In the genomic region with DNA sequence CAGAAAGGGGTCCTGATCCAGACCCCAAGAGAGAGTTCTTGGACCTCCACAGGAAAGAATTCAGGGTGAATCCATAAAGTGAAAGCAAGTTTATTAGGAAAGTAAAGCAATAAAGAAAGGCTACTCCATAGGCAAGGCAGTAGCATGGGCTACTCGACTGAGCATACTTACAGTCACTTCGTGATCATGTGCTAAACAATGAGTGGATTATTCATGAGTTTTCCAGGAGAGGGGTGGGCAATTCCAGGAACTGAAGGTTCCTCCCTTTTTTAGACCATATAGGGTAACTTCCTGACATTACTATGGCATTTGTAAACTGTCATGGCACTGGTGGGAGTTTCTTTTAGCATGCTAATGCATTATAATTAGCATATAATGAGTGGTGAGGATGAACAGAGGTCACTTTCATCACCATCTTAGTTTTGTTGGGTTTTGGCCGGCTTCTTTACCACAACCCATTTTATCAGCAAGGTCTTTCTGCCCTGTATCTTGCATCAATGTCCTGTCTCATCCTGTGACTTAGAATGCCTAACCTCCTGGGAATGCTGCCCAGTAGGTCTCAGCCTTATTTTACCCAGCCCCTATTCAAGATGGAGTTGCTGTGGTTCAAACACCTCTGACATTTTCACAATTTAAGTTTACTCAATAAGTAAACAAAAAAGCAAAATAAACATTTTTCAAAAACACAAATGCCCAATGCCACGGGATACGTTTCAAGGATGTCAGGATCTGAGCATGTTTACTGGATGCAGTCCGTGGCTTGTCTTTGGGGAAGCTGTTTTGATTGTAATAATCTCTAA, we compare ENCODE assay signal across 1 cellular context.
TF ChIP-seq lines count a peak whose summit lies in the region.

No MANE protein-coding gene starts in this region.

TF ChIP-seq in K562, 482 proteins besides CTCF, POLR2A, EP300 and RAD21 (continued from another document and continues in another):
- TF ChIP-seq GTF3C2 (IDR thresholded peaks at IDR 0.05; ENCODE audit: borderline replicate concordance, extremely low read depth, insufficient read length), result no peak
- TF ChIP-seq KAT2B (IDR thresholded peaks at IDR 0.05; ENCODE audit: low read depth, low read length), result no peak
- no peak for TF ChIP-seq CHD1 (IDR thresholded peaks at IDR 0.05; ENCODE audit: low read length)
- no peak for TF ChIP-seq E2F5 (CRISPR knock-in tag; IDR thresholded peaks at IDR 0.05)
- TF ChIP-seq ARID2 (IDR thresholded peaks at IDR 0.05), result no peak
- no peak for TF ChIP-seq HLTF (IDR thresholded peaks at IDR 0.05)
- peak; percentile 93 for TF ChIP-seq ZNF586 (CRISPR knock-in tag; conservative IDR thresholded peaks at IDR 0.05)
- peak; percentile 54; the same call in 1 of the 2 replicates for TF ChIP-seq RFX1 (IDR thresholded peaks at IDR 0.05)
- no peak for TF ChIP-seq SRSF7 (optimal IDR thresholded peaks at IDR 0.05; ENCODE audit: low read depth, low read length)
- TF ChIP-seq RHOXF2B (CRISPR knock-in tag; conservative IDR thresholded peaks at IDR 0.05), result peak; percentile 97
- TF ChIP-seq ARHGAP35 (IDR thresholded peaks at IDR 0.05; ENCODE audit: partially characterized antibody), result no peak
- no peak for TF ChIP-seq ETV6 (IDR thresholded peaks at IDR 0.05; ENCODE audit: borderline replicate concordance in 1 of 2, low read depth in 2 of 2, low read length in 1 of 2)
- TF ChIP-seq ETV6 (CRISPR knock-in tag; IDR thresholded peaks at IDR 0.05; ENCODE audit: borderline replicate concordance), result no peak
- TF ChIP-seq ZBTB40 (IDR thresholded peaks at IDR 0.05), result 0 out of 2 replicates have a peak, but pooled peaks have one; percentile 9
- no peak for TF ChIP-seq ZBTB40 (CRISPR knock-in tag; IDR thresholded peaks at IDR 0.05)
- no peak for TF ChIP-seq CHD4 (IDR thresholded peaks at IDR 0.05; ENCODE audit: insufficient read depth, insufficient replicate concordance, low read depth, low read length, poor library complexity, severe bottlenecking)
- no peak for TF ChIP-seq YBX1 (IDR thresholded peaks at IDR 0.05)
- TF ChIP-seq TEAD2 (tag; IDR thresholded peaks at IDR 0.05), result peak; percentile 98
- TF ChIP-seq ETS2 (tag; IDR thresholded peaks at IDR 0.05; ENCODE audit: borderline replicate concordance, poor library complexity, severe bottlenecking), result peak; percentile 80
- TF ChIP-seq, protein P1, sequence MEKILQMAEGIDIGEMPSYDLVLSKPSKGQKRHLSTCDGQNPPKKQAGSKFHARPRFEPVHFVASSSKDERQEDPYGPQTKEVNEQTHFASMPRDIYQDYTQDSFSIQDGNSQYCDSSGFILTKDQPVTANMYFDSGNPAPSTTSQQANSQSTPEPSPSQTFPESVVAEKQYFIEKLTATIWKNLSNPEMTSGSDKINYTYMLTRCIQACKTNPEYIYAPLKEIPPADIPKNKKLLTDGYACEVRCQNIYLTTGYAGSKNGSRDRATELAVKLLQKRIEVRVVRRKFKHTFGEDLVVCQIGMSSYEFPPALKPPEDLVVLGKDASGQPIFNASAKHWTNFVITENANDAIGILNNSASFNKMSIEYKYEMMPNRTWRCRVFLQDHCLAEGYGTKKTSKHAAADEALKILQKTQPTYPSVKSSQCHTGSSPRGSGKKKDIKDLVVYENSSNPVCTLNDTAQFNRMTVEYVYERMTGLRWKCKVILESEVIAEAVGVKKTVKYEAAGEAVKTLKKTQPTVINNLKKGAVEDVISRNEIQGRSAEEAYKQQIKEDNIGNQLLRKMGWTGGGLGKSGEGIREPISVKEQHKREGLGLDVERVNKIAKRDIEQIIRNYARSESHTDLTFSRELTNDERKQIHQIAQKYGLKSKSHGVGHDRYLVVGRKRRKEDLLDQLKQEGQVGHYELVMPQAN (IDR thresholded peaks at IDR 0.05; ENCODE audit: borderline replicate concordance), result no peak
- TF ChIP-seq KDM2B (CRISPR knock-in tag; IDR thresholded peaks at IDR 0.05), result peak; percentile 89; the same call in 1 of the 2 replicates
- peak; percentile 70; the same call in 1 of the 2 replicates for TF ChIP-seq ZNF398 (CRISPR knock-in tag; IDR thresholded peaks at IDR 0.05)
- no peak for TF ChIP-seq GATAD2B (IDR thresholded peaks at IDR 0.05; ENCODE audit: borderline replicate concordance)
- TF ChIP-seq ZNF133 (CRISPR knock-in tag; IDR thresholded peaks at IDR 0.05), result peak; percentile 95
- no peak for TF ChIP-seq POU5F1 (IDR thresholded peaks at IDR 0.05; ENCODE audit: borderline replicate concordance, low read depth, low read length, partially characterized antibody)
- TF ChIP-seq CBX1 (IDR thresholded peaks at IDR 0.05; ENCODE audit: low read depth), result no peak
- TF ChIP-seq HDAC3 (IDR thresholded peaks at IDR 0.05; ENCODE audit: borderline replicate concordance, partially characterized antibody), result peak; percentile 44
- TF ChIP-seq RBM39 (optimal IDR thresholded peaks at IDR 0.05; ENCODE audit: low read depth, low read length), result no peak
- no peak for TF ChIP-seq KDM5B (IDR thresholded peaks at IDR 0.05; ENCODE audit: insufficient replicate concordance, low read depth, low read length)
- TF ChIP-seq POLR2H (tag; IDR thresholded peaks at IDR 0.05; ENCODE audit: low read depth), result peak; percentile 97
- TF ChIP-seq, protein P2, sequence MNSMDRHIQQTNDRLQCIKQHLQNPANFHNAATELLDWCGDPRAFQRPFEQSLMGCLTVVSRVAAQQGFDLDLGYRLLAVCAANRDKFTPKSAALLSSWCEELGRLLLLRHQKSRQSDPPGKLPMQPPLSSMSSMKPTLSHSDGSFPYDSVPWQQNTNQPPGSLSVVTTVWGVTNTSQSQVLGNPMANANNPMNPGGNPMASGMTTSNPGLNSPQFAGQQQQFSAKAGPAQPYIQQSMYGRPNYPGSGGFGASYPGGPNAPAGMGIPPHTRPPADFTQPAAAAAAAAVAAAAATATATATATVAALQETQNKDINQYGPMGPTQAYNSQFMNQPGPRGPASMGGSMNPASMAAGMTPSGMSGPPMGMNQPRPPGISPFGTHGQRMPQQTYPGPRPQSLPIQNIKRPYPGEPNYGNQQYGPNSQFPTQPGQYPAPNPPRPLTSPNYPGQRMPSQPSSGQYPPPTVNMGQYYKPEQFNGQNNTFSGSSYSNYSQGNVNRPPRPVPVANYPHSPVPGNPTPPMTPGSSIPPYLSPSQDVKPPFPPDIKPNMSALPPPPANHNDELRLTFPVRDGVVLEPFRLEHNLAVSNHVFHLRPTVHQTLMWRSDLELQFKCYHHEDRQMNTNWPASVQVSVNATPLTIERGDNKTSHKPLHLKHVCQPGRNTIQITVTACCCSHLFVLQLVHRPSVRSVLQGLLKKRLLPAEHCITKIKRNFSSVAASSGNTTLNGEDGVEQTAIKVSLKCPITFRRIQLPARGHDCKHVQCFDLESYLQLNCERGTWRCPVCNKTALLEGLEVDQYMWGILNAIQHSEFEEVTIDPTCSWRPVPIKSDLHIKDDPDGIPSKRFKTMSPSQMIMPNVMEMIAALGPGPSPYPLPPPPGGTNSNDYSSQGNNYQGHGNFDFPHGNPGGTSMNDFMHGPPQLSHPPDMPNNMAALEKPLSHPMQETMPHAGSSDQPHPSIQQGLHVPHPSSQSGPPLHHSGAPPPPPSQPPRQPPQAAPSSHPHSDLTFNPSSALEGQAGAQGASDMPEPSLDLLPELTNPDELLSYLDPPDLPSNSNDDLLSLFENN (IDR thresholded peaks at IDR 0.05; ENCODE audit: low read depth in 2 of 2, low read length in 2 of 2), result no peak
- TF ChIP-seq EGR1 (conservative IDR thresholded peaks at IDR 0.05), result peak; percentile 78
- TF ChIP-seq SRF (CRISPR knock-in tag; IDR thresholded peaks at IDR 0.05), result peak; percentile 98 to 100
- peak; percentile 99 for TF ChIP-seq E2F3 (CRISPR knock-in tag; IDR thresholded peaks at IDR 0.05)
- TF ChIP-seq NFYB (IDR thresholded peaks at IDR 0.05; ENCODE audit: extremely low read depth, insufficient read length), result no peak
